Comparison of ENCODE assay signal across 8 cellular contexts in genomic region chrX:153446636-153446936, GRCh38. TPM values are rescaled to one million over a fixed set of nuclear protein-coding genes. Genes with fewer than 3 reads are reported as not detected.
"Had no signal": no experiment of that assay in that cellular context is flagged by ENCODE, and none has a peak within 500 bp of the region (broad histone marks: within the 10 kb centered on the region; RNA-seq: fewer than 3 reads in every experiment).

No MANE protein-coding gene starts in this region.

- H3K9me3 Mint-ChIP-seq: GM23338 had no signal

- FAIRE-seq: H1, H54, HTR-8/SVneo had no signal

- H3K27ac Mint-ChIP-seq: GM23338, H9 had no signal

- H3K4me1 Mint-ChIP-seq: GM23338, H9 had no signal

- DNase-seq: H9, HCEC 1CT, IMR-90 had no signal

- H3K4me3 ChIP-seq: GM23338 had no signal

- H2AFZ ChIP-seq: GM23338 had no signal

- H3K4me3 Mint-ChIP-seq: GM23338, H9 had no signal

- ATAC-seq: GM23338 had no signal

- H3K4me2 ChIP-seq: GM23338 had no signal

RNA-seq across cellular contexts. Expression of gene ZFP92, which starts 35.3 kb away (rescaled TPM):
- total RNA-seq: HT-29 had no signal

RNA-seq across cellular contexts. Expression of gene PNMA6E, which starts 45.4 kb away (rescaled TPM):
- total RNA-seq: GM23338, H1, H9, HT-29, IMR-90 had no signal
- polyA plus RNA-seq: GM23338, H1, IMR-90 had no signal
